18 cellular contexts compared by ENCODE assay signal in the genomic region with DNA sequence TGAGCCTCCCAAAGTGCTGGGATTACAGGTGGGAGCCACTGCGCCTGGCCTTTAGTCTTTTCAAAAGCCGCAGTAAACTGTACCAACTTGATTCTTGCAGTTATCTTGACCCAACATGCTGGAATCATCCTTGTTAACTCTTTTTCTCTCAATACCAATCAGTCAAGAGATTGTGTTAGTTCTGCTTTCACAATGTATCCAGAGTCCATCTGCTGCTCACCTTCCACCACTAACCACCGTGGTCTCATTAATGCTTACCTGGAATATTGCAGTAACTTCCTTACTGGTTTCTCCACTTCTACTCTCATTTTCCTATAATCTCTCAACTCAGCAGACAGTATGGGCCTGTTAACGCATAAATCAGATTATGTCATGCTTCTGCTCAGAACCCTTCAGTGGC.
DNase-seq lines count a peak whose midpoint lies in the region; ATAC-seq, FAIRE-seq and TF ChIP-seq lines count a peak whose summit lies in the region.
"Had no signal": no experiment of that assay in that cellular context is flagged by ENCODE, and none has a peak within 500 bp of the region (broad histone marks: within the 10 kb centered on the region; RNA-seq: fewer than 3 reads in every experiment).

No MANE protein-coding gene starts in this region.

- H3K4me1 ChIP-seq in CD4-positive, CD25-positive, alpha-beta regulatory T cell (ENCODE audit: control insufficient read depth, insufficient read depth, low read length, poor library complexity, severe bottlenecking), result no peaks in the 10 kb centered on the region
- no peaks in the 10 kb centered on the region for H3K4me1 ChIP-seq in HepG2 (ENCODE audit: insufficient read depth, low read length)
- H3K4me1 ChIP-seq: BLaER1 treated with 17β-estradiol and CSF1 and Interleukin-3, amounts not matched to agents 10 nM and 100 nM had no signal

- no peak overlapping the region for H3K9ac ChIP-seq in HepG2 (ENCODE audit: insufficient read depth, low read depth, low read length)
- H3K9ac ChIP-seq: BLaER1 treated with 17β-estradiol and CSF1 and Interleukin-3, amounts not matched to agents 10 nM and 100 nM had no signal

- no peak overlapping the region for H3K4me2 ChIP-seq in HepG2 (ENCODE audit: low read depth, low read length)
- H3K4me2 ChIP-seq: BLaER1 treated with 17β-estradiol and CSF1 and Interleukin-3, amounts not matched to agents 10 nM and 100 nM had no signal

- POLR2A ChIA-PET in HepG2 (lab: Yijun Ruan, JAX), result no interaction called here

- no peak overlapping the region for H3K4me3 Mint-ChIP-seq in CD4-positive, CD25-positive, alpha-beta regulatory T cell
- H3K4me3 Mint-ChIP-seq: CD4-positive, alpha-beta T cell; HFFc6 had no signal

- 97% methylated on average over 4 of the region's 4 CpGs for WGBS in HepG2 (ENCODE audit: low lambda C conversion rate)

- CTCF ChIA-PET in HepG2 (lab: Yijun Ruan, JAX; ENCODE audit: low intra/inter-chr PET ratio, low total read pairs), result no interaction called here

- no peaks in the 10 kb centered on the region for H3K27me3 ChIP-seq in CD4-positive, CD25-positive, alpha-beta regulatory T cell (ENCODE audit: control insufficient read depth, insufficient read depth, low read length)
- H3K27me3 ChIP-seq in bronchial epithelial cell (ENCODE audit: control insufficient read depth, insufficient read depth, low read length) (no peaks in the 10 kb centered on the region), HepG2 (ENCODE audit: control insufficient read depth in 1 of 2, insufficient read depth in 2 of 2, low read length in 2 of 2) (no peaks in the 10 kb centered on the region)
- H3K27me3 ChIP-seq: BLaER1 treated with 17β-estradiol and CSF1 and Interleukin-3, amounts not matched to agents 10 nM and 100 nM had no signal

- intact Hi-C loops in HepG2 (cut with micrococcal nuclease; ENCODE audit: unreplicated experiment), result no loop called here

- H3K9me3 Mint-ChIP-seq in CD4-positive, CD25-positive, alpha-beta regulatory T cell, result no peaks in the 10 kb centered on the region
- H3K9me3 Mint-ChIP-seq: CD4-positive, alpha-beta T cell; HFFc6 had no signal

- DNase-seq in CD4-positive, CD25-positive, alpha-beta regulatory T cell, result no peak
- DNase-seq in GM12892 (ENCODE audit: insufficient read length) (no peak), bronchial epithelial cell (ENCODE audit: low read depth) (no peak), HepG2 (ENCODE audit: low spot score) (peak; percentile 3)
- no peak for DNase-seq in activated T-cell treated with anti-CD3 and anti-CD28 coated beads, Interleukin-2, amount 50 U/mL, for 48 hours
- no peak for DNase-seq in stimulated activated naive CD4-positive, alpha-beta T cell (lab: John Stamatoyannopoulos, UW)
- DNase-seq: ACHN; CD4-positive, alpha-beta T cell; DMS153; GF-D8; HCEC 1CT; HFFc6 had no signal

- BruUV-seq in HepG2 (replicated peaks; lab: Mats Ljungman, UMichigan), result no TSS peak

- H3K27me3 Mint-ChIP-seq in CD4-positive, CD25-positive, alpha-beta regulatory T cell, result no peaks in the 10 kb centered on the region
- H3K27me3 Mint-ChIP-seq: CD4-positive, alpha-beta T cell had no signal

- peak overlapping the region; percentile 48 to 60 (median 58) for H3K27ac Mint-ChIP-seq in CD4-positive, CD25-positive, alpha-beta regulatory T cell
- H3K27ac Mint-ChIP-seq: CD4-positive, alpha-beta T cell; HFFc6 had no signal

- H3K4me3 ChIP-seq in CD4-positive, CD25-positive, alpha-beta regulatory T cell (ENCODE audit: low read depth, low read length), result no peak overlapping the region
- H3K4me3 ChIP-seq in bronchial epithelial cell (ENCODE audit: low read depth, low read length) (no peak overlapping the region), HepG2 (replicated peaks in 1 of 3; ENCODE audit: insufficient read depth in 1 of 3, low read depth in 2 of 3, low read length in 3 of 3) (no peak overlapping the region)
- H3K4me3 ChIP-seq: BLaER1 treated with 17β-estradiol and CSF1 and Interleukin-3, amounts not matched to agents 10 nM and 100 nM; K562 had no signal

- in situ Hi-C loops in HepG2 (cut with HindIII; ENCODE audit: extremely low pct_ligation_motif_present, low pct_unique_long_range_greater_than_20kb), result no loop called here

- no peaks in the 10 kb centered on the region for H4K20me1 ChIP-seq in HepG2 (ENCODE audit: insufficient read depth, low read length)
- H4K20me1 ChIP-seq: BLaER1 treated with 17β-estradiol and CSF1 and Interleukin-3, amounts not matched to agents 10 nM and 100 nM had no signal

- peaks cover 45% of the 10 kb centered on the region for H3K36me3 Mint-ChIP-seq in CD4-positive, CD25-positive, alpha-beta regulatory T cell

- TF ChIP-seq EP300 in HepG2 (IDR thresholded peaks at IDR 0.05; ENCODE audit: low read depth in 2 of 2, low read length in 2 of 2) (no peak), HepG2 (CRISPR knock-in tag; IDR thresholded peaks at IDR 0.05; ENCODE audit: borderline replicate concordance) (no peak)

- TF ChIP-seq POLR2A in GM12892 (IDR thresholded peaks at IDR 0.05; ENCODE audit: low read depth, low read length) (no peak), HepG2 (IDR thresholded peaks at IDR 0.05; ENCODE audit: insufficient read depth in 1 of 2, low read depth in 2 of 2, low read length in 2 of 2) (no peak)

- TF ChIP-seq RAD21 in HepG2 (CRISPR knock-in tag; IDR thresholded peaks at IDR 0.05), result no peak

- no peak overlapping the region for H2AFZ ChIP-seq in HepG2 (ENCODE audit: low read length)

- no peaks in the 10 kb centered on the region for H3K79me2 ChIP-seq in HepG2 (ENCODE audit: insufficient read depth, low read length)

- no peaks in the 10 kb centered on the region for H3K9me3 ChIP-seq in CD4-positive, CD25-positive, alpha-beta regulatory T cell (ENCODE audit: control insufficient read depth in 2 of 2, low read length in 2 of 2)
- no peaks in the 10 kb centered on the region for H3K9me3 ChIP-seq in HepG2 (ENCODE audit: low read length)
- H3K9me3 ChIP-seq: BLaER1 treated with 17β-estradiol and CSF1 and Interleukin-3, amounts not matched to agents 10 nM and 100 nM had no signal

- no peak for ATAC-seq in CD4-positive, CD25-positive, alpha-beta regulatory T cell (ENCODE audit: low read depth in 2 of 2)
- ATAC-seq in HepG2 (no peak; the same call in 2 of the 3 replicates), GM21526 (IDR thresholded peaks at IDR 0.05; ENCODE audit: low FRiP score, unreplicated experiment) (no peak)
- no peak for ATAC-seq in activated CD4-positive, CD25-positive, alpha-beta regulatory T cell treated with anti-CD3 and anti-CD28 coated beads, Interleukin-2, amount 50 U/mL, for 24 hours
- ATAC-seq: K562 had no signal

- H3K36me3 ChIP-seq in CD4-positive, CD25-positive, alpha-beta regulatory T cell (ENCODE audit: control insufficient read depth, insufficient read depth, low read length), result peaks cover 58% of the 10 kb centered on the region
- H3K36me3 ChIP-seq in bronchial epithelial cell (ENCODE audit: control insufficient read depth, insufficient read depth, low read length) (peaks cover 9% of the 10 kb centered on the region), HepG2 (replicated peaks in 1 of 2; ENCODE audit: control insufficient read depth in 1 of 2, insufficient read depth in 2 of 2, low read length in 2 of 2) (peaks cover 6 to 27% of the 10 kb centered on the region in 2 experiments)

- peak; percentile 42 for FAIRE-seq in GM12892 (lab: Jason Lieb, UNC)
- FAIRE-seq in bronchial epithelial cell (lab: Jason Lieb, UNC), result peak; percentile 28
- FAIRE-seq in HepG2 (lab: Jason Lieb, UNC), result no peak
- FAIRE-seq: H1, HTR-8/SVneo, K562 had no signal

- no peak for TF ChIP-seq CTCF in bronchial epithelial cell (IDR thresholded peaks at IDR 0.05; ENCODE audit: insufficient read depth, low read length, severe bottlenecking)
- TF ChIP-seq CTCF in HepG2 (CRISPR knock-in tag; IDR thresholded peaks at IDR 0.05), result no peak

- H3K4me1 Mint-ChIP-seq in CD4-positive, CD25-positive, alpha-beta regulatory T cell, result peaks cover 0 to 6% (median 2%) of the 10 kb centered on the region in 4 donors

- H3K27ac ChIP-seq in CD4-positive, CD25-positive, alpha-beta regulatory T cell (ENCODE audit: insufficient read depth, low read length, poor library complexity, severe bottlenecking), result no peak overlapping the region
- no peak overlapping the region for H3K27ac ChIP-seq in HepG2 (ENCODE audit: extremely low read length, insufficient read depth, low read length)
- H3K27ac ChIP-seq: BLaER1 treated with 17β-estradiol and CSF1 and Interleukin-3, amounts not matched to agents 10 nM and 100 nM had no signal

TF ChIP-seq in HepG2, 621 proteins besides CTCF, POLR2A, EP300 and RAD21 (continues in another document):
- TF ChIP-seq, protein P1, sequence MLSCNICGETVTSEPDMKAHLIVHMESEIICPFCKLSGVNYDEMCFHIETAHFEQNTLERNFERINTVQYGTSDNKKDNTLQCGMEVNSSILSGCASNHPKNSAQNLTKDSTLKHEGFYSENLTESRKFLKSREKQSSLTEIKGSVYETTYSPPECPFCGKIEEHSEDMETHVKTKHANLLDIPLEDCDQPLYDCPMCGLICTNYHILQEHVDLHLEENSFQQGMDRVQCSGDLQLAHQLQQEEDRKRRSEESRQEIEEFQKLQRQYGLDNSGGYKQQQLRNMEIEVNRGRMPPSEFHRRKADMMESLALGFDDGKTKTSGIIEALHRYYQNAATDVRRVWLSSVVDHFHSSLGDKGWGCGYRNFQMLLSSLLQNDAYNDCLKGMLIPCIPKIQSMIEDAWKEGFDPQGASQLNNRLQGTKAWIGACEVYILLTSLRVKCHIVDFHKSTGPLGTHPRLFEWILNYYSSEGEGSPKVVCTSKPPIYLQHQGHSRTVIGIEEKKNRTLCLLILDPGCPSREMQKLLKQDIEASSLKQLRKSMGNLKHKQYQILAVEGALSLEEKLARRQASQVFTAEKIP (CRISPR knock-in tag; IDR thresholded peaks at IDR 0.05; ENCODE audit: borderline replicate concordance), result no peak
- TF ChIP-seq ZNF776 (CRISPR knock-in tag; IDR thresholded peaks at IDR 0.05), result no peak
- no peak for TF ChIP-seq MLLT10 (CRISPR knock-in tag; IDR thresholded peaks at IDR 0.05)
- no peak for TF ChIP-seq PPARG (CRISPR knock-in tag; conservative IDR thresholded peaks at IDR 0.05)
- no peak for TF ChIP-seq ZNF17 (CRISPR knock-in tag; IDR thresholded peaks at IDR 0.05)
- TF ChIP-seq ZNF549 (CRISPR knock-in tag; IDR thresholded peaks at IDR 0.05), result no peak
